In genomic region chr10:111075577-111076185, GRCh38 we compare ENCODE assay signal across 9 cellular contexts. TPM values are rescaled to one million over a fixed set of nuclear protein-coding genes. Genes with fewer than 3 reads are reported as not detected.
A peak's percentile ranks its signal among the peaks of the same experiment; 100 is the strongest.
DNase-seq lines count a peak whose midpoint lies in the region; ATAC-seq, FAIRE-seq and TF ChIP-seq lines count a peak whose summit lies in the region.
"Had no signal": no experiment of that assay in that cellular context is flagged by ENCODE, and none has a peak within 500 bp of the region (broad histone marks: within the 10 kb centered on the region; RNA-seq: fewer than 3 reads in every experiment).

No MANE protein-coding gene starts in this region.

- peak overlapping the region; percentile 53 to 76 (median 72) for H3K4me3 Mint-ChIP-seq in naive thymus-derived CD8-positive, alpha-beta T cell

- H3K9me3 ChIP-seq in BLaER1 treated with 17β-estradiol and CSF1 and Interleukin-3, amounts not matched to agents 10 nM and 100 nM (replicated peaks in 1 of 11): peaks cover 9 to 28% (median 23%) of the 10 kb centered on the region in 11 experiments
- no peaks in the 10 kb centered on the region for H3K9me3 ChIP-seq in HCT116 (ENCODE audit: control insufficient read depth in 1 of 2, insufficient read depth in 1 of 2, low read depth in 1 of 2, low read length in 2 of 2)
- no peaks in the 10 kb centered on the region for H3K9me3 ChIP-seq in K562 (replicated peaks; ENCODE audit: control insufficient read depth, insufficient read depth, low read depth, low read length)

- H3K36me3 ChIP-seq in BLaER1 treated with 17β-estradiol and CSF1 and Interleukin-3, amounts not matched to agents 10 nM and 100 nM: no peaks in the 10 kb centered on the region; a peak in 1 of 22 replicates
- H3K36me3 ChIP-seq in HCT116 (ENCODE audit: control insufficient read depth in 1 of 2, insufficient read depth in 2 of 2, low read length in 2 of 2): no peaks in the 10 kb centered on the region
- no peaks in the 10 kb centered on the region for H3K36me3 ChIP-seq in K562 (ENCODE audit: control insufficient read depth, insufficient read depth, low read length)

- H3K79me2 ChIP-seq in HCT116 (ENCODE audit: insufficient read depth, low read length) (no peaks in the 10 kb centered on the region), K562 (ENCODE audit: control insufficient read depth, insufficient read depth, low read length) (no peaks in the 10 kb centered on the region)

- TF ChIP-seq EP300 in K562 (IDR thresholded peaks at IDR 0.05; ENCODE audit: low read length): no peak

- peak overlapping the region; percentile 87 to 100 (median 96) for H3K4me2 ChIP-seq in BLaER1 treated with 17β-estradiol and CSF1 and Interleukin-3, amounts not matched to agents 10 nM and 100 nM
- H3K4me2 ChIP-seq in HCT116 (ENCODE audit: low read length): peak overlapping the region; percentile 12; the same call in 1 of the 2 replicates
- H3K4me2 ChIP-seq in K562 (ENCODE audit: insufficient read depth, low read length): no peak overlapping the region; the same call in 1 of the 2 replicates

- H3K9me3 Mint-ChIP-seq in naive thymus-derived CD8-positive, alpha-beta T cell: peaks cover 0 to 3% (median 0%) of the 10 kb centered on the region in 9 donors

- peaks cover 42 to 79% (median 58%) of the 10 kb centered on the region in 5 donors for H3K27me3 Mint-ChIP-seq in naive thymus-derived CD8-positive, alpha-beta T cell

- in situ Hi-C loops in K562 (cut with MboI): no loop called here

- WGBS in K562 (ENCODE audit: insufficient coverage, low coverage, missing lambda C conversion rate): 1% methylated on average over 12 of the region's 18 CpGs

- H3K9me2 ChIP-seq in HCT116 (ENCODE audit: insufficient read depth): no peaks in the 10 kb centered on the region

- CTCF ChIA-PET in HCT116 (lab: Charles Lee): interaction anchor here (0.8 to 1.2 kb wide), 4 partner anchors 11 to 771 kb away, joined by 3 to 4 read pairs (median 4); partner anchors contain the start of gene SMNDC1
- CTCF ChIA-PET in K562 (lab: Yijun Ruan, JAX; ENCODE audit: low intra/inter-chr PET ratio): interaction anchor here (0.6 to 0.9 kb wide), 3 partner anchors 55 to 984 kb away, joined by 3 to 7 read pairs (median 4); no protein-coding TSS in a partner anchor

- no peak overlapping the region for H3K27ac ChIP-seq in BLaER1 treated with 17β-estradiol and CSF1 and Interleukin-3, amounts not matched to agents 10 nM and 100 nM
- H3K27ac ChIP-seq in HCT116 (ENCODE audit: low read depth, low read length) (no peak overlapping the region), K562 (ENCODE audit: extremely low read depth, low read depth, low read length) (no peak overlapping the region)

- H3K36me3 Mint-ChIP-seq in naive thymus-derived CD8-positive, alpha-beta T cell: peaks cover 0 to 4% (median 0%) of the 10 kb centered on the region in 3 donors

- RAD21 ChIA-PET in HCT116 (lab: Charles Lee; ENCODE audit: low non-redundant PET in 1 of 2, low total read pairs in 2 of 2, uncharacterized antibody in 2 of 2, unreplicated experiment in 2 of 2): interaction anchor here (0.7 to 1.6 kb wide), 2 partner anchors 81 to 330 kb away, joined by 3 to 5 read pairs; no protein-coding TSS in a partner anchor

- H2AFZ ChIP-seq in HCT116 (ENCODE audit: low read depth, low read length, poor library complexity, severe bottlenecking): no peak overlapping the region
- H2AFZ ChIP-seq in K562 (ENCODE audit: low read depth, low read length): peak overlapping the region; percentile 31; the same call in 1 of the 2 replicates

- no peak for FAIRE-seq in K562 (lab: Jason Lieb, UNC)

- peaks cover 7 to 27% (median 16%) of the 10 kb centered on the region in 4 donors for H3K4me1 Mint-ChIP-seq in naive thymus-derived CD8-positive, alpha-beta T cell

- peak overlapping the region in 10 of 11 experiments; percentile 33 to 62 (median 56); a peak in 14 of 22 replicates for H3K9ac ChIP-seq in BLaER1 treated with 17β-estradiol and CSF1 and Interleukin-3, amounts not matched to agents 10 nM and 100 nM
- H3K9ac ChIP-seq in HCT116 (ENCODE audit: low read length) (no peak overlapping the region), K562 (ENCODE audit: insufficient read depth in 1 of 2, low read depth in 2 of 2, low read length in 2 of 2) (no peak overlapping the region)

- H3K9me1 ChIP-seq in K562 (ENCODE audit: control insufficient read depth, insufficient read depth, low read length): no peaks in the 10 kb centered on the region

- no peak for TF ChIP-seq CTCF in HCT116 (IDR thresholded peaks at IDR 0.05 in 2 of 3, conservative IDR thresholded peaks at IDR 0.05 in 1 of 3; ENCODE audit: borderline replicate concordance in 1 of 3, insufficient read depth in 1 of 3, low read depth in 2 of 3, low read length in 2 of 3)
- no peak for TF ChIP-seq CTCF in K562 (IDR thresholded peaks at IDR 0.05 in 2 of 3, conservative IDR thresholded peaks at IDR 0.05 in 1 of 3; ENCODE audit: insufficient read depth in 2 of 3, low read depth in 1 of 3, low read length in 3 of 3)

- peaks cover 0 to 8% (median 4%) of the 10 kb centered on the region in 10 experiments; a peak in 6 of 20 replicates for H3K4me1 ChIP-seq in BLaER1 treated with 17β-estradiol and CSF1 and Interleukin-3, amounts not matched to agents 10 nM and 100 nM
- H3K4me1 ChIP-seq in HCT116 (ENCODE audit: control insufficient read depth in 1 of 2, insufficient read depth in 2 of 2, low read length in 2 of 2) (no peaks in the 10 kb centered on the region; a peak in 1 of 4 replicates), K562 (replicated peaks in 1 of 2; ENCODE audit: control insufficient read depth in 2 of 2, insufficient read depth in 2 of 2, low read length in 2 of 2) (peaks cover 0 to 9% of the 10 kb centered on the region in 2 experiments; a peak in 1 of 5 replicates)

- TF ChIP-seq RAD21 in HCT116 (IDR thresholded peaks at IDR 0.05; ENCODE audit: low read depth): no peak
- TF ChIP-seq RAD21 in K562 (CRISPR knock-in tag; conservative IDR thresholded peaks at IDR 0.05 in 1 of 2, IDR thresholded peaks at IDR 0.05 in 1 of 2): no peak

- TF ChIP-seq POLR2A in HCT116 (IDR thresholded peaks at IDR 0.05; ENCODE audit: borderline replicate concordance, extremely low read depth, insufficient read depth, insufficient read length) (no peak), K562 (conservative IDR thresholded peaks at IDR 0.05) (no peak)

- DNase-seq in HCT116 (ENCODE audit: low read depth, low spot score) (no peak), K562 (ENCODE audit: extremely low read depth in 1 of 4, low spot score in 3 of 4) (no peak), posterior vena cava (ENCODE audit: low spot score) (no peak)
- DNase-seq in naive thymus-derived CD8-positive, alpha-beta T cell: no peak

- peak overlapping the region; percentile 55 to 73 (median 64) for H3K4me3 ChIP-seq in BLaER1 treated with 17β-estradiol and CSF1 and Interleukin-3, amounts not matched to agents 10 nM and 100 nM
- no peak overlapping the region for H3K4me3 ChIP-seq in HCT116 (replicated peaks in 1 of 2; ENCODE audit: low read depth in 1 of 2, low read length in 2 of 2)
- no peak overlapping the region for H3K4me3 ChIP-seq in K562

- no peaks in the 10 kb centered on the region for H4K20me1 ChIP-seq in BLaER1 treated with 17β-estradiol and CSF1 and Interleukin-3, amounts not matched to agents 10 nM and 100 nM
- no peaks in the 10 kb centered on the region for H4K20me1 ChIP-seq in HCT116 (ENCODE audit: insufficient read depth)
- no peaks in the 10 kb centered on the region for H4K20me1 ChIP-seq in K562 (replicated peaks; ENCODE audit: control insufficient read depth, insufficient read depth, low read length)

- peaks cover 26 to 36% (median 32%) of the 10 kb centered on the region in 11 experiments for H3K27me3 ChIP-seq in BLaER1 treated with 17β-estradiol and CSF1 and Interleukin-3, amounts not matched to agents 10 nM and 100 nM
- H3K27me3 ChIP-seq in HCT116 (ENCODE audit: insufficient read depth, low read length): peaks cover 36% of the 10 kb centered on the region; the same call in 1 of the 2 replicates
- no peaks in the 10 kb centered on the region for H3K27me3 ChIP-seq in K562 (ENCODE audit: control insufficient read depth in 2 of 2, insufficient read depth in 2 of 2, low read length in 2 of 2)

- BruUV-seq in HCT116 (replicated peaks; lab: Mats Ljungman, UMichigan): no TSS peak
- BruUV-seq in K562 (replicated peaks; lab: Mats Ljungman, UMichigan): no TSS peak

- H3K27ac Mint-ChIP-seq in naive thymus-derived CD8-positive, alpha-beta T cell: no peak overlapping the region

- intact Hi-C loops in HCT116 (cut with micrococcal nuclease): loop anchor here (1.0 to 10.0 kb wide), 3 partner anchors 285 to 522 kb away; no protein-coding TSS in a partner anchor
- intact Hi-C loops in K562 (cut with micrococcal nuclease): loop anchor here (1.0 kb wide), 1 partner anchor 132 kb away; no protein-coding TSS in a partner anchor
- intact Hi-C loops in posterior vena cava (cut with DNase I): no loop called here

- ATAC-seq in HCT116: peak; percentile 41
- no peak for ATAC-seq in K562
- peak in 1 of 2 donors; percentile 9 for ATAC-seq in naive thymus-derived CD8-positive, alpha-beta T cell
- ATAC-seq in GM19324 (IDR thresholded peaks at IDR 0.05; ENCODE audit: low FRiP score, unreplicated experiment): no peak
- no peak for ATAC-seq in GM21576 (IDR thresholded peaks at IDR 0.05; ENCODE audit: unreplicated experiment)
- ATAC-seq in HG03025 (IDR thresholded peaks at IDR 0.05; ENCODE audit: low FRiP score, unreplicated experiment): no peak

- POLR2A ChIA-PET in HCT116 (lab: Charles Lee): interaction anchor here (0.6 kb wide), 1 partner anchor 138 kb away, joined by 6 read pairs; no protein-coding TSS in a partner anchor
- POLR2A ChIA-PET in K562 (lab: Yijun Ruan, JAX): interaction anchor here (1.0 kb wide), 1 partner anchor 42 kb away, joined by 3 read pairs; no protein-coding TSS in a partner anchor
- POLR2A ChIA-PET in naive thymus-derived CD8-positive, alpha-beta T cell (lab: Charles Lee): interaction anchor here (0.7 kb wide), 1 partner anchor 17 kb away, joined by 3 read pairs; no protein-coding TSS in a partner anchor

RNA-seq across cellular contexts. Expression of gene ADRA2A, which starts 1.1 kb away (rescaled TPM):
- total RNA-seq in HCT116 (2021; ENCODE audit: unreplicated experiment) (0.15 TPM), K562 (2014; rRNA removed) (not detected in 2 replicates), K562 (2014; rRNA removed; fragmentation: Illumina TruSeq; extraction: Trizol) (not detected in 2 replicates), K562 (2015; rRNA removed; fragmentation: Illumina TruSeq; extraction: Trizol) (not detected in 2 replicates), K562 (2021) (not detected in 2 replicates), posterior vena cava (1 to 10 TPM; 6.6 to 7.7 TPM)
- polyA plus RNA-seq in HCT116 (2012): 0.01 TPM in 1 of 2 replicates, not detected in the other
- not detected in 2 replicates for total RNA-seq in K562 (2011; cell fraction: chromatin; rRNA removed; ENCODE audit: low replicate concordance)
- total RNA-seq in K562 (2011; cell fraction: nucleolus; rRNA removed): not detected in 2 replicates
- total RNA-seq in K562 (2011; cell fraction: nucleoplasm; rRNA removed): not detected in 2 replicates
- polyA plus RNA-seq in K562 (2011; rRNA removed) (not detected in 2 replicates), K562 (2014; fragmentation: Illumina TruSeq; extraction: Trizol) (not detected in 2 replicates), K562 (2014; fragmentation: Nextera tagmentation; extraction: Ambion mirVana) (not detected), K562 (2014; rRNA removed) (not detected in 2 replicates)
- not detected in 2 replicates for polyA plus RNA-seq in K562 (2011; cell fraction: cytosol; rRNA removed)
- not detected in 2 replicates for polyA plus RNA-seq in K562 (2011; cell fraction: nucleus; rRNA removed)
- not detected in 2 replicates for polyA plus RNA-seq in K562 (2012)
- not detected in 2 replicates for polyA minus RNA-seq in K562 (2011; rRNA and poly(A)+ RNA removed)
- not detected in 2 replicates for polyA minus RNA-seq in K562 (2011; cell fraction: cytosol; rRNA and poly(A)+ RNA removed)
- not detected in 2 replicates for polyA minus RNA-seq in K562 (2011; cell fraction: nucleus; rRNA and poly(A)+ RNA removed)
- total RNA-seq in naive thymus-derived CD8-positive, alpha-beta T cell: not detected
- not detected for polyA plus RNA-seq in naive thymus-derived CD8-positive, alpha-beta T cell
- total RNA-seq: dermis blood vessel endothelial cell had no signal

Comparison
In these comparisons a context has a peak if more than half of its experiments do, and no peak if none do; other contexts are left out.
1. H3K4me3 ChIP-seq: peak in BLaER1 treated with 17β-estradiol and CSF1 and Interleukin-3, amounts not matched to agents 10 nM and 100 nM (10 of 10); none in HCT116 (0 of 2) and K562 (single experiment).
2. H3K9ac ChIP-seq: peak in BLaER1 treated with 17β-estradiol and CSF1 and Interleukin-3, amounts not matched to agents 10 nM and 100 nM (10 of 11); none in HCT116 (single experiment) and K562 (0 of 2).
3. intact Hi-C loops: an anchor here in HCT116 (1.0 to 10.0 kb wide) and K562 (1.0 kb wide); none called in posterior vena cava.